Comparison of ENCODE assay signal across 35 cellular contexts in the genomic region with DNA sequence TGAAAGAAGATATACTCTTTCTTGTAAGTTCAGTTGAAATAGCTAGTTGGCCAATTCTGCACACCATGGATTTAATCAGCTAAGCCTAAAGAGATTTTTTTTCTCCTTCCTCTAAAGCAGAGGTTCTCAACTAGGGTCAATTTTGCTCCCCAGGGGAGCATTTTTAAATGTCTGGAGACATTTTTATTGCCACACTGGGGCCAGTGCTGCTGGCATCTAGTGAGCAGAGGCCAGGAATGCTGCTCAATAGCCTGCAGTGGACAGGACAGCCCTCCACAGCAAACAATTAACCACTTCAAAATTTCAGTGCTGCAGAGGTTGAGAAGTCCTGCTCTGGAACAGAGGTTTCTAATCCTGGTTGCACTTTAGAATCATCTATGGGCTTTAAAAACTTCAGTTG. TPM values are rescaled to one million over a fixed set of nuclear protein-coding genes. Genes with fewer than 3 reads are reported as not detected.
"Had no signal": no experiment of that assay in that cellular context is flagged by ENCODE, and none has a peak within 500 bp of the region (broad histone marks: within the 10 kb centered on the region; RNA-seq: fewer than 3 reads in every experiment).

No MANE protein-coding gene starts in this region.

- H3K4me3 Mint-ChIP-seq: activated CD4-positive, alpha-beta memory T cell treated with anti-CD3 and anti-CD28 coated beads for 36 hours; activated CD4-positive, alpha-beta T cell treated with anti-CD3 and anti-CD28 coated beads, Interleukin-2, amount 10 ng/mL, durations not matched to agents 24 days and 14 days; activated naive CD4-positive, alpha-beta T cell treated with anti-CD3 and anti-CD28 coated beads for 36 hours; activated naive CD8-positive, alpha-beta T cell treated with anti-CD3 and anti-CD28 coated beads, Interleukin-2, amount 10 ng/mL, durations not matched to agents 7 days and 5 days; activated T-helper 1 cell treated with anti-CD3 and anti-CD28 coated beads, Interleukin-12 subunit alpha, Interleukin-12 subunit beta, Interleukin-2, Interleukin-4 antibody, amounts not matched to agents 30 ng/mL and 10 ng/mL and 1 ng/mL, durations not matched to agents 14 hours and 24 hours and 36 hours; mesothelial cell of epicardium; naive B cell; neural crest cell; stimulated activated memory B cell treated with anti-CD40 and anti-IgM and Interleukin-4, amounts not matched to agents 10 μg/mL and 1 μg/mL and 100 μg/mL, for 72 hours; stimulated activated naive CD8-positive, alpha-beta T cell treated with anti-CD3 and anti-CD28 coated beads, Interleukin-15, amount 100 ng/mL, for 72 hours had no signal

- H3K9me3 Mint-ChIP-seq: activated CD4-positive, alpha-beta memory T cell treated with anti-CD3 and anti-CD28 coated beads for 36 hours; activated CD4-positive, alpha-beta T cell treated with anti-CD3 and anti-CD28 coated beads, Interleukin-2, amount 10 ng/mL, durations not matched to agents 24 days and 14 days; activated naive CD4-positive, alpha-beta T cell treated with anti-CD3 and anti-CD28 coated beads for 36 hours; activated naive CD8-positive, alpha-beta T cell treated with anti-CD3 and anti-CD28 coated beads, Interleukin-2, amount 10 ng/mL, durations not matched to agents 7 days and 5 days; activated T-helper 1 cell treated with anti-CD3 and anti-CD28 coated beads, Interleukin-12 subunit alpha, Interleukin-12 subunit beta, Interleukin-2, Interleukin-4 antibody, amounts not matched to agents 30 ng/mL and 10 ng/mL and 1 ng/mL, durations not matched to agents 14 hours and 24 hours and 36 hours; mesothelial cell of epicardium; naive B cell; neural crest cell; stimulated activated memory B cell treated with anti-CD40 and anti-IgM and Interleukin-4, amounts not matched to agents 10 μg/mL and 1 μg/mL and 100 μg/mL, for 72 hours; stimulated activated naive CD8-positive, alpha-beta T cell treated with anti-CD3 and anti-CD28 coated beads, Interleukin-15, amount 100 ng/mL, for 72 hours had no signal

- DNase-seq: activated CD4-positive, alpha-beta memory T cell treated with anti-CD3 and anti-CD28 coated beads for 36 hours; activated CD4-positive, alpha-beta T cell treated with anti-CD3 and anti-CD28 coated beads, Interleukin-2, amount 10 ng/mL, durations not matched to agents 24 days and 14 days; activated CD4-positive, CD25-positive, alpha-beta regulatory T cell treated with anti-CD3 and anti-CD28 coated beads, Interleukin-2, amount 50 U/mL, for 72 hours; activated CD8-positive, alpha-beta memory T cell treated with anti-CD3 and anti-CD28 coated beads, Interleukin-2, amount 50 U/mL, for 4 hours; activated effector memory CD4-positive, alpha-beta T cell treated with anti-CD3 and anti-CD28 coated beads, Interleukin-2, amount 50 U/mL, for 16 hours; activated naive CD4-positive, alpha-beta T cell treated with anti-CD3 and anti-CD28 coated beads for 36 hours; activated naive CD8-positive, alpha-beta T cell treated with anti-CD3 and anti-CD28 coated beads, Interleukin-2, amount 10 ng/mL, durations not matched to agents 7 days and 5 days; activated T-cell treated with anti-CD3 and anti-CD28 coated beads, Interleukin-2, amount 50 U/mL, for 1 hour; brain microvascular endothelial cell; caudate nucleus; cortex of kidney; foreskin fibroblast; head of caudate nucleus; naive B cell; occipital lobe; posterior cingulate gyrus; small intestine; stimulated activated CD4-positive, alpha-beta T cell treated with anti-CD3 and anti-CD28 coated beads, Interleukin-4, amount 100 ng/mL, for 4 hours; stimulated activated CD8-positive, alpha-beta memory T cell treated with anti-CD3 and anti-CD28 coated beads, Interleukin-4, amount 100 ng/mL, for 48 hours; stimulated activated naive CD8-positive, alpha-beta T cell treated with anti-CD3 and anti-CD28 coated beads, Interleukin-15, amount 100 ng/mL, for 72 hours; substantia nigra; upper lobe of left lung had no signal

- H3K27ac Mint-ChIP-seq: activated CD4-positive, alpha-beta memory T cell treated with anti-CD3 and anti-CD28 coated beads for 36 hours; activated CD4-positive, alpha-beta T cell treated with anti-CD3 and anti-CD28 coated beads, Interleukin-2, amount 10 ng/mL, durations not matched to agents 24 days and 14 days; activated naive CD4-positive, alpha-beta T cell treated with anti-CD3 and anti-CD28 coated beads for 36 hours; activated naive CD8-positive, alpha-beta T cell treated with anti-CD3 and anti-CD28 coated beads, Interleukin-2, amount 10 ng/mL, durations not matched to agents 7 days and 5 days; activated T-helper 1 cell treated with anti-CD3 and anti-CD28 coated beads, Interleukin-12 subunit alpha, Interleukin-12 subunit beta, Interleukin-2, Interleukin-4 antibody, amounts not matched to agents 30 ng/mL and 10 ng/mL and 1 ng/mL, durations not matched to agents 14 hours and 24 hours and 36 hours; mesothelial cell of epicardium; naive B cell; stimulated activated memory B cell treated with anti-CD40 and anti-IgM and Interleukin-4, amounts not matched to agents 10 μg/mL and 1 μg/mL and 100 μg/mL, for 72 hours; stimulated activated naive CD8-positive, alpha-beta T cell treated with anti-CD3 and anti-CD28 coated beads, Interleukin-15, amount 100 ng/mL, for 72 hours had no signal

- H3K9me3 ChIP-seq: ascending aorta, upper lobe of left lung had no signal

- H3K4me1 ChIP-seq: ascending aorta, upper lobe of left lung had no signal

- H3K27ac ChIP-seq: ascending aorta, brain microvascular endothelial cell, upper lobe of left lung had no signal

- H3K27me3 Mint-ChIP-seq: stimulated activated memory B cell treated with anti-CD40 and anti-IgM and Interleukin-4, amounts not matched to agents 10 μg/mL and 1 μg/mL and 100 μg/mL, for 72 hours had no signal

- H3K27me3 ChIP-seq: ascending aorta, upper lobe of left lung had no signal

- H3K4me3 ChIP-seq: ascending aorta, upper lobe of left lung had no signal

- H3K36me3 ChIP-seq: ascending aorta, brain microvascular endothelial cell, upper lobe of left lung had no signal

- ATAC-seq: esophagus mucosa; sciatic nerve; stimulated activated memory B cell treated with anti-CD40 and anti-IgM and Interleukin-4, amounts not matched to agents 10 μg/mL and 1 μg/mL and 100 μg/mL, for 72 hours; stimulated activated naive CD8-positive, alpha-beta T cell treated with anti-CD3 and anti-CD28 coated beads, Interleukin-15, amount 100 ng/mL, for 72 hours had no signal

- H3K36me3 Mint-ChIP-seq: activated CD4-positive, alpha-beta memory T cell treated with anti-CD3 and anti-CD28 coated beads for 36 hours; activated naive CD8-positive, alpha-beta T cell treated with anti-CD3 and anti-CD28 coated beads, Interleukin-2, amount 10 ng/mL, durations not matched to agents 7 days and 5 days; mesothelial cell of epicardium; naive B cell; stimulated activated memory B cell treated with anti-CD40 and anti-IgM and Interleukin-4, amounts not matched to agents 10 μg/mL and 1 μg/mL and 100 μg/mL, for 72 hours had no signal

- H3K4me1 Mint-ChIP-seq: activated CD4-positive, alpha-beta T cell treated with anti-CD3 and anti-CD28 coated beads, Interleukin-2, amount 10 ng/mL, durations not matched to agents 24 days and 14 days; activated naive CD8-positive, alpha-beta T cell treated with anti-CD3 and anti-CD28 coated beads, Interleukin-2, amount 10 ng/mL, durations not matched to agents 7 days and 5 days; naive B cell; neural crest cell; stimulated activated naive CD8-positive, alpha-beta T cell treated with anti-CD3 and anti-CD28 coated beads, Interleukin-15, amount 100 ng/mL, for 72 hours had no signal

RNA-seq across cellular contexts. Expression of gene MINDY4B, which starts 26.1 kb away (rescaled TPM):
- total RNA-seq: activated CD4-positive, alpha-beta memory T cell treated with anti-CD3 and anti-CD28 coated beads for 36 hours; activated CD4-positive, alpha-beta T cell treated with anti-CD3 and anti-CD28 coated beads, Interleukin-2, amount 10 ng/mL, durations not matched to agents 24 days and 14 days; activated CD8-positive, alpha-beta memory T cell treated with anti-CD3 and anti-CD28 coated beads for 36 hours; activated naive CD4-positive, alpha-beta T cell treated with anti-CD3 and anti-CD28 coated beads for 36 hours; activated naive CD8-positive, alpha-beta T cell treated with anti-CD3 and anti-CD28 coated beads, Interleukin-2, amount 10 ng/mL, durations not matched to agents 7 days and 5 days; activated T-helper 1 cell treated with anti-CD3 and anti-CD28 coated beads, Interleukin-12 subunit alpha, Interleukin-12 subunit beta, Interleukin-2, Interleukin-4 antibody, amounts not matched to agents 30 ng/mL and 10 ng/mL and 1 ng/mL, durations not matched to agents 14 hours and 24 hours and 36 hours; ascending aorta; chondrocyte; endothelial cell of umbilical vein; esophagus mucosa; kidney epithelial cell; liver; mesothelial cell of epicardium; neural crest cell; occipital lobe; sciatic nerve; upper lobe of left lung had no signal
- polyA plus RNA-seq: endothelial cell of umbilical vein, liver, small intestine, thymus had no signal
